ENCODE assay signal across 9 cellular contexts in genomic region chr14:25049127-25049558, GRCh38. TPM values are rescaled to one million over a fixed set of nuclear protein-coding genes. Genes with fewer than 3 reads are reported as not detected.
DNase-seq lines count a peak whose midpoint lies in the region; ATAC-seq and TF ChIP-seq lines count a peak whose summit lies in the region.
"Had no signal": no experiment of that assay in that cellular context is flagged by ENCODE, and none has a peak within 500 bp of the region (broad histone marks: within the 10 kb centered on the region; RNA-seq: fewer than 3 reads in every experiment).

No MANE protein-coding gene starts in this region.

- H3K27me3 ChIP-seq in fibroblast of lung (ENCODE audit: control insufficient read depth, insufficient read depth, low read length) (no peaks in the 10 kb centered on the region), aorta (ENCODE audit: control insufficient read depth in 1 of 2, insufficient read depth in 2 of 2, low read length in 1 of 2) (no peaks in the 10 kb centered on the region)

- no peak for TF ChIP-seq CTCF in fibroblast of lung (conservative IDR thresholded peaks at IDR 0.05 in 1 of 2, IDR thresholded peaks at IDR 0.05 in 1 of 2; ENCODE audit: low read depth in 1 of 2, low read length in 2 of 2)

- peak overlapping the region; percentile 46 to 70 (median 66) for H3K4me3 ChIP-seq in fibroblast of lung (replicated peaks in 1 of 4; ENCODE audit: control extremely low read depth in 1 of 4, insufficient read depth in 1 of 4, low read depth in 3 of 4, low read length in 4 of 4)
- peak overlapping the region in 1 of 2 donors; percentile 8 for H3K4me3 ChIP-seq in aorta (ENCODE audit: low read length in 2 of 2)

- peak overlapping the region; percentile 38 for H3K27ac ChIP-seq in fibroblast of lung (ENCODE audit: insufficient read depth, low read length)
- no peak overlapping the region for H3K27ac ChIP-seq in aorta (ENCODE audit: low read depth in 1 of 2, low read length in 2 of 2)

- 2 to 3% methylated on average over 34 of the region's 34 CpGs for WGBS in aorta, 2 donors

- H3K36me3 Mint-ChIP-seq in activated naive CD4-positive, alpha-beta T cell treated with anti-CD3 and anti-CD28 coated beads, Interleukin-2, amount 50 U/mL, for 24 hours = no peaks in the 10 kb centered on the region
- H3K36me3 Mint-ChIP-seq in naive thymus-derived CD8-positive, alpha-beta T cell = peaks cover 0 to 8% (median 0%) of the 10 kb centered on the region in 3 donors

- H3K9me3 Mint-ChIP-seq in activated naive CD4-positive, alpha-beta T cell treated with anti-CD3 and anti-CD28 coated beads, Interleukin-2, amount 50 U/mL, for 24 hours = no peaks in the 10 kb centered on the region
- peaks cover 0 to 3% (median 0%) of the 10 kb centered on the region in 9 donors for H3K9me3 Mint-ChIP-seq in naive thymus-derived CD8-positive, alpha-beta T cell

- H3K4me3 Mint-ChIP-seq in activated naive CD4-positive, alpha-beta T cell treated with anti-CD3 and anti-CD28 coated beads, Interleukin-2, amount 50 U/mL, for 24 hours = peak overlapping the region; percentile 45
- peak overlapping the region in 9 of 10 donors; percentile 9 to 72 (median 54) for H3K4me3 Mint-ChIP-seq in naive thymus-derived CD8-positive, alpha-beta T cell

- no peaks in the 10 kb centered on the region for H4K20me1 ChIP-seq in fibroblast of lung (ENCODE audit: control insufficient read depth, extremely low read depth, insufficient read depth, low read length)

- H3K4me1 Mint-ChIP-seq in activated naive CD4-positive, alpha-beta T cell treated with anti-CD3 and anti-CD28 coated beads, Interleukin-2, amount 50 U/mL, for 24 hours = peaks cover 7% of the 10 kb centered on the region
- H3K4me1 Mint-ChIP-seq in naive thymus-derived CD8-positive, alpha-beta T cell = peaks cover 4 to 16% (median 12%) of the 10 kb centered on the region in 4 donors

- peaks cover 36% of the 10 kb centered on the region for H3K27me3 Mint-ChIP-seq in activated naive CD4-positive, alpha-beta T cell treated with anti-CD3 and anti-CD28 coated beads, Interleukin-2, amount 50 U/mL, for 24 hours
- peaks cover 35 to 76% (median 57%) of the 10 kb centered on the region in 5 donors for H3K27me3 Mint-ChIP-seq in naive thymus-derived CD8-positive, alpha-beta T cell

- intact Hi-C loops in aorta (cut with DNase I) = loop anchor here in 1 of 2 donors (10.0 kb wide), 1 partner anchor 234 kb away; no protein-coding TSS in a partner anchor

- CTCF ChIA-PET in HEK293T (lab: Yijun Ruan, JAX) = interaction anchor here (0.6 kb wide), 1 partner anchor 10 kb away, joined by 3 read pairs; no protein-coding TSS in a partner anchor

- POLR2A ChIA-PET in naive thymus-derived CD8-positive, alpha-beta T cell (lab: Charles Lee) = no interaction called here
- POLR2A ChIA-PET in HEK293T (lab: Yijun Ruan, JAX) = no interaction called here

- H3K79me2 ChIP-seq in fibroblast of lung (ENCODE audit: control insufficient read depth, insufficient read depth, low read length) = no peaks in the 10 kb centered on the region

- peak overlapping the region; percentile 72 for H3K4me2 ChIP-seq in fibroblast of lung (ENCODE audit: extremely low read depth, insufficient read depth, low read length)

- H3K9me3 ChIP-seq in fibroblast of lung (ENCODE audit: control insufficient read depth, insufficient read depth, low read depth, low read length) (no peaks in the 10 kb centered on the region), aorta (ENCODE audit: control insufficient read depth, low read length) (no peaks in the 10 kb centered on the region)

- no peak overlapping the region for H3K27ac Mint-ChIP-seq in activated naive CD4-positive, alpha-beta T cell treated with anti-CD3 and anti-CD28 coated beads, Interleukin-2, amount 50 U/mL, for 24 hours
- H3K27ac Mint-ChIP-seq in naive thymus-derived CD8-positive, alpha-beta T cell = no peak overlapping the region

- no peaks in the 10 kb centered on the region for H3K4me1 ChIP-seq in fibroblast of lung (ENCODE audit: control insufficient read depth, extremely low read depth, insufficient read depth, low read length)
- H3K4me1 ChIP-seq in aorta (ENCODE audit: control insufficient read depth in 1 of 2, insufficient read depth in 2 of 2, low read length in 2 of 2) = no peaks in the 10 kb centered on the region

- DNase-seq in activated naive CD4-positive, alpha-beta T cell treated with anti-CD3 and anti-CD28 coated beads, Interleukin-2, amount 50 U/mL, for 16 hours = no peak
- DNase-seq in fibroblast of lung (ENCODE audit: low read depth in 2 of 2) = peak; percentile 14 to 24
- DNase-seq in naive thymus-derived CD8-positive, alpha-beta T cell = no peak
- peak in 1 of 2 donors; percentile 45 for DNase-seq in aorta
- no peak for DNase-seq in HEK293T (ENCODE audit: extremely low spot score)
- no peak for DNase-seq in KBM-7
- DNase-seq: cortex of kidney had no signal

- in situ Hi-C loops in KBM-7 (cut with MboI; ENCODE audit: low pct_unique_long_range_greater_than_20kb, low sequenced_read_pairs) = no loop called here

- peak overlapping the region; percentile 57 for H3K9ac ChIP-seq in fibroblast of lung (ENCODE audit: insufficient read depth, low read length)

- no peak for ATAC-seq in naive thymus-derived CD8-positive, alpha-beta T cell
- ATAC-seq in aorta (ENCODE audit: low FRiP score) (peak; percentile 34), GM18520 (IDR thresholded peaks at IDR 0.05; ENCODE audit: unreplicated experiment) (no peak)

- H2AFZ ChIP-seq in fibroblast of lung (ENCODE audit: low read length) = peak overlapping the region; percentile 74

- no peaks in the 10 kb centered on the region for H3K36me3 ChIP-seq in fibroblast of lung (ENCODE audit: control insufficient read depth, insufficient read depth, low read length)
- H3K36me3 ChIP-seq in aorta (ENCODE audit: control insufficient read depth in 1 of 2, insufficient read depth in 2 of 2, low read length in 1 of 2) = no peaks in the 10 kb centered on the region

TF ChIP-seq in HEK293T, 16 proteins besides CTCF, POLR2A, EP300 and RAD21:
- TF ChIP-seq HDGF (IDR thresholded peaks at IDR 0.05; ENCODE audit: borderline replicate concordance) (no peak), LEF1 (IDR thresholded peaks at IDR 0.05; ENCODE audit: borderline replicate concordance) (no peak), TARDBP (IDR thresholded peaks at IDR 0.05) (no peak), PKNOX1 (IDR thresholded peaks at IDR 0.05) (no peak), FOXA1 (IDR thresholded peaks at IDR 0.05) (no peak), ZNF384 (IDR thresholded peaks at IDR 0.05) (no peak), NFRKB (IDR thresholded peaks at IDR 0.05) (no peak), BHLHE40 (IDR thresholded peaks at IDR 0.05; ENCODE audit: borderline replicate concordance) (no peak), L3MBTL2 (conservative IDR thresholded peaks at IDR 0.05) (no peak), FOXK2 (IDR thresholded peaks at IDR 0.05) (no peak), CTBP1 (IDR thresholded peaks at IDR 0.05; ENCODE audit: borderline replicate concordance) (no peak), SUZ12 (IDR thresholded peaks at IDR 0.05) (no peak), FOXM1 (IDR thresholded peaks at IDR 0.05; ENCODE audit: borderline replicate concordance) (no peak), SP1 (IDR thresholded peaks at IDR 0.05) (no peak), ELF4 (IDR thresholded peaks at IDR 0.05) (no peak), ARNT (IDR thresholded peaks at IDR 0.05) (no peak)

RNA-seq across cellular contexts. Expression of gene STXBP6, which starts 0.8 kb away (rescaled TPM):
- total RNA-seq in fibroblast of lung (4.5 and 7.7 TPM in 2 replicates), aorta (1 to 10 TPM; 1.8 to 2.8 TPM)
- polyA plus RNA-seq in fibroblast of lung (17.8 and 39.0 TPM in 2 replicates), aorta (10 to 100 TPM in 1 of 2 donors, under 1 TPM in 1; 0.05 to 10.5 TPM)
- 11.0 and 20.9 TPM in 2 replicates for polyA plus RNA-seq in fibroblast of lung (2012)
- polyA minus RNA-seq in fibroblast of lung (ENCODE audit: low replicate concordance) = 0.63 and 8.0 TPM in 2 replicates
- total RNA-seq in naive thymus-derived CD8-positive, alpha-beta T cell = not detected
- polyA plus RNA-seq in naive thymus-derived CD8-positive, alpha-beta T cell = under 1 TPM in 1 of 3 donors, not detected in 2; 0.61 TPM

Comparison
In these comparisons a context has a peak if more than half of its experiments do, and no peak if none do; other contexts are left out.
1. DNase-seq: peak in fibroblast of lung (2 of 2); none in activated naive CD4-positive, alpha-beta T cell treated with anti-CD3 and anti-CD28 coated beads, Interleukin-2, amount 50 U/mL, for 16 hours (single experiment), naive thymus-derived CD8-positive, alpha-beta T cell (0 of 10), HEK293T (single experiment) and KBM-7 (single experiment).